In genomic region chr10:11875499-11876281, GRCh38 we compare ENCODE assay signal across 8 cellular contexts. TPM values are rescaled to one million over a fixed set of nuclear protein-coding genes. Genes with fewer than 3 reads are reported as not detected.
DNase-seq lines count a peak whose midpoint lies in the region; ATAC-seq and TF ChIP-seq lines count a peak whose summit lies in the region.

No MANE protein-coding gene starts in this region.

- H3K27ac ChIP-seq in adrenal gland (peak overlapping the region in 4 of 5 donors; percentile 7 to 87 (median 51)), right atrium auricular region (peak overlapping the region in 1 of 2 donors; percentile 52), gastrocnemius medialis (peak overlapping the region in 3 of 4 donors; percentile 24 to 49 (median 41))

- TF ChIP-seq POLR2A in adrenal gland (IDR thresholded peaks at IDR 0.05) = no peak
- TF ChIP-seq POLR2A in gastrocnemius medialis (IDR thresholded peaks at IDR 0.05) = no peak

- H3K27me3 ChIP-seq in adrenal gland (no peaks in the 10 kb centered on the region), right atrium auricular region (no peaks in the 10 kb centered on the region), gastrocnemius medialis (no peaks in the 10 kb centered on the region)

- in situ Hi-C loops in gastrocnemius medialis (cut with MboI; ENCODE audit: low sequenced_read_pairs in 4 of 4) = no loop called here

- peak; percentile 79 for DNase-seq in GM04504 (ENCODE audit: low read depth)
- peak; percentile 65 to 96 (median 94) for DNase-seq in adrenal gland
- peak; percentile 90 for DNase-seq in right atrium auricular region (ENCODE audit: low spot score)
- DNase-seq in gastrocnemius medialis = peak; percentile 74 to 88
- DNase-seq in activated T-cell treated with anti-CD3 and anti-CD28 coated beads for 4 hours = no peak

- H3K36me3 ChIP-seq in adrenal gland (replicated peaks in 1 of 2) = no peaks in the 10 kb centered on the region
- no peaks in the 10 kb centered on the region for H3K36me3 ChIP-seq in right atrium auricular region
- no peaks in the 10 kb centered on the region for H3K36me3 ChIP-seq in gastrocnemius medialis

- 60 to 100% (median 63%) methylated on average over 2 to 17 of the region's 17 CpGs for WGBS in adrenal gland, 4 donors

- ATAC-seq in gastrocnemius medialis (peak; percentile 83 to 86), GM18909 (IDR thresholded peaks at IDR 0.05; ENCODE audit: poor library complexity, unreplicated experiment) (no peak), GM21786 (IDR thresholded peaks at IDR 0.05; ENCODE audit: unreplicated experiment) (no peak), GM21367 (IDR thresholded peaks at IDR 0.05; ENCODE audit: unreplicated experiment) (no peak)

- H3K4me3 ChIP-seq in adrenal gland (no peak overlapping the region), right atrium auricular region (no peak overlapping the region), gastrocnemius medialis (no peak overlapping the region)

- H3K4me1 ChIP-seq in adrenal gland (replicated peaks in 1 of 2) (peaks cover 12 to 13% of the 10 kb centered on the region in 2 donors), right atrium auricular region (peaks cover 0 to 36% of the 10 kb centered on the region in 2 donors), gastrocnemius medialis (peaks cover 15 to 26% of the 10 kb centered on the region in 2 donors)

- intact Hi-C loops in adrenal gland (cut with DNase I) = no loop called here
- intact Hi-C loops in gastrocnemius medialis (cut with DNase I; ENCODE audit: low total_unique reads) = no loop called here

- H3K9me3 ChIP-seq in adrenal gland (replicated peaks in 1 of 3) (no peaks in the 10 kb centered on the region), right atrium auricular region (no peaks in the 10 kb centered on the region), gastrocnemius medialis (no peaks in the 10 kb centered on the region)

- TF ChIP-seq CTCF in adrenal gland (IDR thresholded peaks at IDR 0.05) (no peak), right atrium auricular region (IDR thresholded peaks at IDR 0.05) (no peak), gastrocnemius medialis (IDR thresholded peaks at IDR 0.05 in 4 of 5, conservative IDR thresholded peaks at IDR 0.05 in 1 of 5) (no peak)

RNA-seq across cellular contexts. Expression of gene PROSER2, which starts 52.5 kb away (rescaled TPM):
- total RNA-seq in adrenal gland (10 to 100 TPM in 1 of 8 donors, 1 to 10 TPM in 7; 1.0 to 16.6 (median 4.5) TPM), right atrium auricular region (1 to 10 TPM; 1.3 to 3.1 TPM), gastrocnemius medialis (1 to 10 TPM in 3 of 4 donors, under 1 TPM in 1; 0.88 to 3.4 (median 1.4) TPM)
- polyA plus RNA-seq in adrenal gland = 1 to 10 TPM in 2 of 3 donors, under 1 TPM in 1; 0.82 to 1.7 (median 1.5) TPM

Comparison
In these comparisons a context has a peak if more than half of its experiments do, and no peak if none do; other contexts are left out.
1. ATAC-seq: peak in gastrocnemius medialis (2 of 2); none in GM18909 (single experiment), GM21786 (single experiment) and GM21367 (single experiment).